In genomic region chrX:119194631-119195030, GRCh38 we compare ENCODE assay signal across 14 cellular contexts. TPM values are rescaled to one million over a fixed set of nuclear protein-coding genes. Genes with fewer than 3 reads are reported as not detected.
DNase-seq lines count a peak whose midpoint lies in the region; ATAC-seq, FAIRE-seq and TF ChIP-seq lines count a peak whose summit lies in the region.
"Had no signal": no experiment of that assay in that cellular context is flagged by ENCODE, and none has a peak within 500 bp of the region (broad histone marks: within the 10 kb centered on the region; RNA-seq: fewer than 3 reads in every experiment).

No MANE protein-coding gene starts in this region.

- H3K4me1 ChIP-seq in GM12878 (ENCODE audit: control insufficient read depth, insufficient read depth, low read length), result no peaks in the 10 kb centered on the region
- H3K4me1 ChIP-seq in mesendoderm (ENCODE audit: control insufficient read depth, low read depth, low read length), result no peaks in the 10 kb centered on the region
- peaks cover 2% of the 10 kb centered on the region for H3K4me1 ChIP-seq in ovary (ENCODE audit: insufficient read depth)

- TF ChIP-seq RAD21 in GM12878 (IDR thresholded peaks at IDR 0.05; ENCODE audit: insufficient read depth, low read depth, low read length), result 0 out of 2 replicates have a peak, but pooled peaks have one; percentile 22

- no peak overlapping the region for H2AFZ ChIP-seq in GM12878 (ENCODE audit: control insufficient read depth, low read depth, low read length)

- SMC1A ChIA-PET in GM12878 (lab: Charles Lee; ENCODE audit: uncharacterized antibody, unreplicated experiment), result interaction anchor here (0.6 to 1.3 kb wide), 2 partner anchors 73 to 76 kb away, joined by 3 read pairs; no protein-coding TSS in a partner anchor

- TF ChIP-seq EP300 in GM12878 (IDR thresholded peaks at IDR 0.05; ENCODE audit: borderline replicate concordance in 1 of 2, control insufficient read depth in 1 of 2, low read depth in 2 of 2, low read length in 2 of 2) (no peak), ovary (IDR thresholded peaks at IDR 0.05) (no peak)

- no peak overlapping the region for H2AK5ac ChIP-seq in mesendoderm (ENCODE audit: low read length)

- H3K27ac ChIP-seq in GM12878 (ENCODE audit: control insufficient read depth, insufficient read depth), result no peak overlapping the region
- H3K27ac ChIP-seq in mesendoderm (ENCODE audit: low read depth, low read length), result no peak overlapping the region
- H3K27ac ChIP-seq in ovary, result no peak overlapping the region
- H3K27ac ChIP-seq: dorsolateral prefrontal cortex had no signal

- H3K36me3 ChIP-seq in GM12878 (ENCODE audit: control insufficient read depth in 2 of 2, insufficient read depth in 2 of 2, low read length in 1 of 2), result no peaks in the 10 kb centered on the region
- H3K36me3 ChIP-seq in mesendoderm (ENCODE audit: control insufficient read depth, insufficient read depth, low read length), result no peaks in the 10 kb centered on the region
- H3K36me3 ChIP-seq in ovary, result no peaks in the 10 kb centered on the region

- H4K20me1 ChIP-seq in GM12878 (ENCODE audit: control insufficient read depth, insufficient read depth), result no peaks in the 10 kb centered on the region

- DNase-seq in NCI-H1105 treated with DMSO at 0.1 percent for 48 hours (lab: John Stamatoyannopoulos, UW), result peak; percentile 18
- no peak for DNase-seq in NCI-H1105 (lab: John Stamatoyannopoulos, UW)
- peak; percentile 15 for DNase-seq in KBM-7
- DNase-seq in GM12878 (ENCODE audit: low read depth, low spot score), result no peak
- DNase-seq in mesendoderm, result peak; percentile 25
- no peak for DNase-seq in ovary
- DNase-seq in NCI-H2196 (lab: John Stamatoyannopoulos, UW; ENCODE audit: unreplicated experiment), result no peak
- DNase-seq: activated CD4-positive, alpha-beta T cell treated with anti-CD3 and anti-CD28 coated beads for 4 hours; activated naive CD4-positive, alpha-beta T cell; dorsolateral prefrontal cortex; NCI-H1092 treated with DMSO at 0.1 percent for 48 hours; SHP77; stimulated activated naive CD4-positive, alpha-beta T cell had no signal

- no peak overlapping the region for H2BK120ac ChIP-seq in mesendoderm (ENCODE audit: low read depth, low read length)

- H3K4ac ChIP-seq in mesendoderm (ENCODE audit: low read depth, low read length), result no peak overlapping the region

- no TSS peak for BruUV-seq in GM12878 (replicated peaks; lab: Mats Ljungman, UMichigan)

- H3K79me1 ChIP-seq in mesendoderm (ENCODE audit: low read length), result no peaks in the 10 kb centered on the region

- no peak overlapping the region for H3K18ac ChIP-seq in mesendoderm (ENCODE audit: low read length)

- H3K9me3 ChIP-seq in GM12878 (replicated peaks; ENCODE audit: control insufficient read depth, insufficient read depth, low read length) (no peaks in the 10 kb centered on the region), ovary (no peaks in the 10 kb centered on the region)

- TF ChIP-seq POLR2A in GM12878 (IDR thresholded peaks at IDR 0.05; ENCODE audit: low read depth, low read length) (no peak), ovary (IDR thresholded peaks at IDR 0.05) (no peak)

- no peak overlapping the region for H2BK15ac ChIP-seq in mesendoderm (replicated peaks; ENCODE audit: low read depth)

- H4K5ac ChIP-seq in mesendoderm (ENCODE audit: low read length), result no peak overlapping the region

- FAIRE-seq in GM12878 (lab: Jason Lieb, UNC), result no peak

- H4K8ac ChIP-seq in mesendoderm (ENCODE audit: low read depth, low read length), result no peak overlapping the region

- RAD21 ChIA-PET in GM12878 (lab: Charles Lee; ENCODE audit: unreplicated experiment), result interaction anchor here (0.9 to 1.3 kb wide), 2 partner anchors 75 to 76 kb away, joined by 3 to 5 read pairs; no protein-coding TSS in a partner anchor

- intact Hi-C loops in GM12878 (cut with micrococcal nuclease; ENCODE audit: unreplicated experiment), result loop anchor here (1.0 kb wide), 1 partner anchor 32 kb away; no protein-coding TSS in a partner anchor
- intact Hi-C loops in ovary (cut with DNase I), result no loop called here

- no peaks in the 10 kb centered on the region for H3K27me3 ChIP-seq in GM12878 (replicated peaks in 1 of 2; ENCODE audit: control insufficient read depth in 2 of 2, insufficient read depth in 2 of 2, low read length in 1 of 2)
- H3K27me3 ChIP-seq in mesendoderm (ENCODE audit: insufficient read depth, low read length, poor library complexity), result no peaks in the 10 kb centered on the region
- no peaks in the 10 kb centered on the region for H3K27me3 ChIP-seq in ovary

- no peak overlapping the region for H3K23ac ChIP-seq in mesendoderm (ENCODE audit: low read length)

- WGBS in GM12878 (ENCODE audit: insufficient coverage, insufficient replicate concordance, low lambda C conversion rate, missing lambda C conversion rate), result 17% methylated on average over 5 of the region's 5 CpGs
- WGBS in mesendoderm (ENCODE audit: extremely low coverage, insufficient coverage, low lambda C conversion rate), result no CpG with 5 or more reads among the region's 5 CpGs
- WGBS in ovary, 3 donors, result 40 to 52% (median 42%) methylated on average over 5 of the region's 5 CpGs

- H3K79me2 ChIP-seq in GM12878 (ENCODE audit: control insufficient read depth, insufficient read depth, low read length) (no peaks in the 10 kb centered on the region), mesendoderm (ENCODE audit: control insufficient read depth, insufficient read depth, low read length) (no peaks in the 10 kb centered on the region)

- CTCF ChIA-PET in GM12878 (lab: Yijun Ruan, JAX), result interaction anchor here (1.0 to 1.6 kb wide), 5 partner anchors 10 to 189 kb away, joined by 4 to 7 read pairs (median 5); no protein-coding TSS in a partner anchor

- ATAC-seq in GM12878 (no peak), HG02623 (IDR thresholded peaks at IDR 0.05; ENCODE audit: unreplicated experiment) (no peak)

- no peak overlapping the region for H2BK5ac ChIP-seq in mesendoderm (ENCODE audit: low read length)

- POLR2A ChIA-PET in GM12878 (lab: Charles Lee), result no interaction called here

- TF ChIP-seq CTCF in GM12878 (IDR thresholded peaks at IDR 0.05 in 2 of 3, conservative IDR thresholded peaks at IDR 0.05 in 1 of 3; ENCODE audit: control insufficient read depth in 2 of 3, extremely low read depth in 1 of 3, insufficient read depth in 1 of 3, low read depth in 3 of 3, low read length in 3 of 3) (no peak; a peak in 1 of 6 replicates), ovary (IDR thresholded peaks at IDR 0.05) (no peak)

- H3K4me3 ChIP-seq in GM12878 (no peak overlapping the region), mesendoderm (ENCODE audit: low read length) (no peak overlapping the region), ovary (no peak overlapping the region)
- H3K4me3 ChIP-seq: dorsolateral prefrontal cortex had no signal

- H3K56ac ChIP-seq in mesendoderm (ENCODE audit: low read length), result no peak overlapping the region

- in situ Hi-C loops in KBM-7 (cut with MboI; ENCODE audit: low pct_unique_long_range_greater_than_20kb, low sequenced_read_pairs) (no loop called here), GM12878 (cut with MboI) (no loop called here)

- H3K9ac ChIP-seq in GM12878 (ENCODE audit: control insufficient read depth, insufficient read depth, low read length) (no peak overlapping the region), mesendoderm (ENCODE audit: low read length) (no peak overlapping the region)

- H3K4me2 ChIP-seq in GM12878 (ENCODE audit: control insufficient read depth, insufficient read depth), result no peak overlapping the region
- no peak overlapping the region for H3K4me2 ChIP-seq in mesendoderm (ENCODE audit: low read length)

TF ChIP-seq in GM12878, 131 proteins besides CTCF, POLR2A, EP300 and RAD21:
- no peak for TF ChIP-seq SMAD1 (IDR thresholded peaks at IDR 0.05; ENCODE audit: low read depth, partially characterized antibody)
- no peak for TF ChIP-seq MYC (IDR thresholded peaks at IDR 0.05; ENCODE audit: insufficient read depth, insufficient read length, insufficient replicate concordance, low read length, severe bottlenecking)
- TF ChIP-seq NBN (IDR thresholded peaks at IDR 0.05), result no peak
- no peak for TF ChIP-seq RUNX3 (IDR thresholded peaks at IDR 0.05; ENCODE audit: low read length)
- TF ChIP-seq CBX5 (IDR thresholded peaks at IDR 0.05; ENCODE audit: low read depth), result no peak
- TF ChIP-seq ZNF622 (IDR thresholded peaks at IDR 0.05), result no peak
- no peak for TF ChIP-seq ATF3 (IDR thresholded peaks at IDR 0.05; ENCODE audit: borderline replicate concordance, extremely low read depth, low read depth, low read length)

RNA-seq across cellular contexts. Expression of gene PGRMC1, which starts 41.5 kb away (rescaled TPM):
- 24.5 and 25.1 TPM in 2 replicates for total RNA-seq in GM12878 (2013; cell fraction: nucleolus; rRNA removed)
- 54.4 and 58.5 TPM in 2 replicates for total RNA-seq in GM12878 (2014; rRNA removed)
- 35.1 and 38.6 TPM in 2 replicates for total RNA-seq in GM12878 (2014; rRNA removed; fragmentation: Illumina TruSeq; extraction: Trizol)
- total RNA-seq in GM12878 (2021), result 36.3 and 38.9 TPM in 2 replicates
- 14.2 TPM for polyA plus RNA-seq in GM12878 (2011; ENCODE audit: low read depth)
- polyA plus RNA-seq in GM12878 (2011; rRNA removed), result 47.7 and 69.2 TPM in 2 replicates
- polyA plus RNA-seq in GM12878 (2011; cell fraction: cytosol; rRNA removed), result 25.0 and 35.0 TPM in 2 replicates
- 15.5 and 19.1 TPM in 2 replicates for polyA plus RNA-seq in GM12878 (2011; cell fraction: nucleus; rRNA removed)
- 25.3 and 25.5 TPM in 2 replicates for polyA plus RNA-seq in GM12878 (2012)
- 40.4 and 47.0 TPM in 2 replicates for polyA plus RNA-seq in GM12878 (2014; fragmentation: Illumina TruSeq; extraction: Trizol)
- polyA plus RNA-seq in GM12878 (2014; fragmentation: Nextera tagmentation; extraction: Ambion mirVana), result 10 to 100 TPM; 13.6 to 28.9 TPM
- 40.1 and 46.2 TPM in 2 replicates for polyA plus RNA-seq in GM12878 (2014; rRNA removed)
- 10 to 100 TPM; 59.3 to 60.9 TPM for polyA plus RNA-seq in GM12878 (2016; fragmentation: Nextera tagmentation; extraction: Ambion mirVana)
- 17.0 and 18.6 TPM in 2 replicates for polyA minus RNA-seq in GM12878 (2011; rRNA and poly(A)+ RNA removed)
- polyA minus RNA-seq in GM12878 (2011; cell fraction: cytosol; rRNA and poly(A)+ RNA removed), result 16.9 and 17.2 TPM in 2 replicates
- 4.8 and 9.1 TPM in 2 replicates for polyA minus RNA-seq in GM12878 (2011; cell fraction: nucleus; rRNA and poly(A)+ RNA removed)
- polyA plus RNA-seq in mesendoderm (2013, experiment 1 of 2), result 252 TPM
- polyA plus RNA-seq in mesendoderm (2013, experiment 2 of 2), result 246 TPM
- total RNA-seq in ovary, result 100 to 1,000 TPM in 3 of 7 donors, 10 to 100 TPM in 4; 89.6 to 134 (median 99.9) TPM
- 100 to 1,000 TPM; 107 to 164 TPM for polyA plus RNA-seq in ovary

Comparison
In these comparisons a context has a peak if more than half of its experiments do, and no peak if none do; other contexts are left out.
1. DNase-seq: peak in NCI-H1105 treated with DMSO at 0.1 percent for 48 hours (single experiment), KBM-7 (single experiment) and mesendoderm (single experiment); none in NCI-H1105 (single experiment), GM12878 (single experiment), ovary (0 of 5) and NCI-H2196 (single experiment).